Comparison of ENCODE assay signal across 8 cellular contexts in genomic region chr17:74987909-74988711, GRCh38. TPM values are rescaled to one million over a fixed set of nuclear protein-coding genes. Genes with fewer than 3 reads are reported as not detected.
DNase-seq lines count a peak whose midpoint lies in the region; ATAC-seq and TF ChIP-seq lines count a peak whose summit lies in the region.

No MANE protein-coding gene starts in this region.

- H3K27ac ChIP-seq in WERI-Rb-1: peak overlapping the region; percentile 66
- H3K27ac ChIP-seq in mesendoderm (ENCODE audit: low read depth, low read length): peak overlapping the region; percentile 58
- H3K27ac ChIP-seq in subcutaneous abdominal adipose tissue (ENCODE audit: low read depth, low read length): peak overlapping the region; percentile 95

- peak overlapping the region; percentile 54 for H3K4me2 ChIP-seq in mesendoderm (ENCODE audit: low read length)

- H4K8ac ChIP-seq in mesendoderm (ENCODE audit: low read depth, low read length): no peak overlapping the region

- H3K23ac ChIP-seq in mesendoderm (ENCODE audit: low read length): peak overlapping the region; percentile 17

- H3K4me1 ChIP-seq in Caco-2 (peaks cover 41% of the 10 kb centered on the region), mesendoderm (ENCODE audit: control insufficient read depth, low read depth, low read length) (peaks cover 6% of the 10 kb centered on the region), subcutaneous abdominal adipose tissue (ENCODE audit: control insufficient read depth in 5 of 5, insufficient read depth in 5 of 5, low read length in 5 of 5) (peaks cover 5 to 28% (median 21%) of the 10 kb centered on the region in 5 donors)

- no peak overlapping the region for H2BK15ac ChIP-seq in mesendoderm (replicated peaks; ENCODE audit: low read depth)

- intact Hi-C loops in Caco-2 (cut with micrococcal nuclease; ENCODE audit: unreplicated experiment): loop anchor here (1.0 to 2.0 kb wide), 3 partner anchors 18 to 47 kb away; partner anchors contain the start of gene MRPL58

- H3K9me3 ChIP-seq in Caco-2 (no peaks in the 10 kb centered on the region), WERI-Rb-1 (ENCODE audit: severe bottlenecking) (no peaks in the 10 kb centered on the region), subcutaneous abdominal adipose tissue (ENCODE audit: control insufficient read depth in 5 of 5, low read length in 5 of 5) (no peaks in the 10 kb centered on the region)

- H3K79me2 ChIP-seq in mesendoderm (ENCODE audit: control insufficient read depth, insufficient read depth, low read length): peaks cover 19% of the 10 kb centered on the region

- BruUV-seq in Caco-2 (replicated peaks; lab: Mats Ljungman, UMichigan): TSS peak; percentile 79

- CTCF ChIA-PET in Caco-2 (lab: Charles Lee): interaction anchor here (0.7 to 2.6 kb wide), 14 partner anchors 10 to 115 kb away, joined by 3 to 29 read pairs (median 5); partner anchors contain the start of genes FDXR, HID1 and MRPL58

- DNase-seq in Caco-2 (peak; percentile 69 to 82), WERI-Rb-1 (peak; percentile 83), epithelial cell of esophagus (ENCODE audit: low read depth) (peak; percentile 66), mesendoderm (peak; percentile 78), NAMALWA (ENCODE audit: low spot score) (no peak)

- H3K27me3 ChIP-seq in Caco-2 (replicated peaks; ENCODE audit: control insufficient read depth, insufficient read depth, low read length) (no peaks in the 10 kb centered on the region), WERI-Rb-1 (ENCODE audit: insufficient read depth, low read depth, severe bottlenecking) (no peaks in the 10 kb centered on the region), mesendoderm (ENCODE audit: insufficient read depth, low read length, poor library complexity) (no peaks in the 10 kb centered on the region), subcutaneous abdominal adipose tissue (ENCODE audit: control insufficient read depth in 5 of 5, insufficient read depth in 4 of 5, low read length in 5 of 5) (no peaks in the 10 kb centered on the region)

- ATAC-seq in GM21447 (IDR thresholded peaks at IDR 0.05; ENCODE audit: unreplicated experiment): peak; percentile 25

- H3K36me3 Mint-ChIP-seq in Caco-2 (ENCODE audit: insufficient read depth, unreplicated experiment): no peaks in the 10 kb centered on the region
- H3K36me3 Mint-ChIP-seq in IgD-negative memory B cell: no peaks in the 10 kb centered on the region

- no CpG with 5 or more reads among the region's 76 CpGs for WGBS in mesendoderm (ENCODE audit: extremely low coverage, insufficient coverage, low lambda C conversion rate)

- H2AK5ac ChIP-seq in mesendoderm (ENCODE audit: low read length): no peak overlapping the region

- H3K18ac ChIP-seq in mesendoderm (ENCODE audit: low read length): peak overlapping the region; percentile 91

- H3K27ac Mint-ChIP-seq in Caco-2 (ENCODE audit: unreplicated experiment): peak overlapping the region; percentile 53
- H3K27ac Mint-ChIP-seq in IgD-negative memory B cell: no peak overlapping the region

- POLR2A ChIA-PET in Caco-2 (lab: Charles Lee): interaction anchor here (0.5 to 3.7 kb wide), 9 partner anchors 12 to 237 kb away, joined by 3 to 33 read pairs (median 4); partner anchors contain the start of genes HID1 and MRPL58

- H3K4me1 Mint-ChIP-seq in Caco-2 (ENCODE audit: low read depth, unreplicated experiment) (peaks cover 30% of the 10 kb centered on the region), IgD-negative memory B cell (peaks cover 4 to 6% (median 6%) of the 10 kb centered on the region in 3 donors)

- peak overlapping the region; percentile 81 for H3K4me3 Mint-ChIP-seq in Caco-2 (ENCODE audit: unreplicated experiment)
- peak overlapping the region; percentile 72 to 88 (median 79) for H3K4me3 Mint-ChIP-seq in IgD-negative memory B cell

- H3K27me3 Mint-ChIP-seq in Caco-2 (ENCODE audit: insufficient read depth, unreplicated experiment) (no peaks in the 10 kb centered on the region), IgD-negative memory B cell (peaks cover 15% of the 10 kb centered on the region)

- peak overlapping the region; percentile 39 for H2BK120ac ChIP-seq in mesendoderm (ENCODE audit: low read depth, low read length)

- H3K4me3 ChIP-seq in Caco-2 (ENCODE audit: low read depth, low read length) (peak overlapping the region; percentile 70), WERI-Rb-1 (ENCODE audit: low read depth, low read length) (peak overlapping the region; percentile 84), epithelial cell of esophagus (ENCODE audit: low read length) (peak overlapping the region; percentile 70), mesendoderm (ENCODE audit: low read length) (peak overlapping the region; percentile 64), subcutaneous abdominal adipose tissue (ENCODE audit: low read depth in 1 of 5, low read length in 5 of 5) (peak overlapping the region; percentile 78 to 87 (median 81))

- peak overlapping the region; percentile 61 for H3K4ac ChIP-seq in mesendoderm (ENCODE audit: low read depth, low read length)

- TF ChIP-seq CTCF in Caco-2 (IDR thresholded peaks at IDR 0.05; ENCODE audit: insufficient read depth in 1 of 2, low read depth in 1 of 2, low read length in 1 of 2, severe bottlenecking in 1 of 2, unreplicated experiment in 1 of 2) (peak; percentile 30 to 61), WERI-Rb-1 (IDR thresholded peaks at IDR 0.05; ENCODE audit: low read depth, low read length) (peak; percentile 48), epithelial cell of esophagus (IDR thresholded peaks at IDR 0.05; ENCODE audit: insufficient read depth, low read depth, low read length, missing control alignments) (peak; percentile 23)

- peak overlapping the region; percentile 73 for H3K9ac ChIP-seq in mesendoderm (ENCODE audit: low read length)
- peak overlapping the region; percentile 63 to 94 (median 83) for H3K9ac ChIP-seq in subcutaneous abdominal adipose tissue (ENCODE audit: low read length in 5 of 5)

- H3K9me3 Mint-ChIP-seq in Caco-2 (ENCODE audit: unreplicated experiment) (no peaks in the 10 kb centered on the region), IgD-negative memory B cell (no peaks in the 10 kb centered on the region)

- peak overlapping the region; percentile 86 for H3K56ac ChIP-seq in mesendoderm (ENCODE audit: low read length)

- no peak overlapping the region for H4K5ac ChIP-seq in mesendoderm (ENCODE audit: low read length)

- peaks cover 1% of the 10 kb centered on the region; the same call in 1 of the 2 replicates for H3K36me3 ChIP-seq in Caco-2 (ENCODE audit: control insufficient read depth, insufficient read depth, low read length)
- H3K36me3 ChIP-seq in WERI-Rb-1: peaks cover 3% of the 10 kb centered on the region
- no peaks in the 10 kb centered on the region for H3K36me3 ChIP-seq in mesendoderm (ENCODE audit: control insufficient read depth, insufficient read depth, low read length)
- peaks cover 0 to 4% (median 0%) of the 10 kb centered on the region in 5 donors for H3K36me3 ChIP-seq in subcutaneous abdominal adipose tissue (ENCODE audit: control insufficient read depth in 5 of 5, insufficient read depth in 5 of 5, low read length in 5 of 5)

- H2BK5ac ChIP-seq in mesendoderm (ENCODE audit: low read length): no peak overlapping the region

- peaks cover 21% of the 10 kb centered on the region for H3K79me1 ChIP-seq in mesendoderm (ENCODE audit: low read length)

RNA-seq across cellular contexts. Expression of gene CDR2L, which starts 0.7 kb away (rescaled TPM):
- total RNA-seq in Caco-2 (2022): 30.9 and 31.6 TPM in 2 replicates
- not detected for polyA plus RNA-seq in IgD-negative memory B cell
- 32.5 TPM for polyA plus RNA-seq in mesendoderm (2013, experiment 1 of 2)
- polyA plus RNA-seq in mesendoderm (2013, experiment 2 of 2): 31.7 TPM

RNA-seq across cellular contexts. Expression of gene HID1, which starts 15.6 kb away (rescaled TPM):
- 29.8 and 30.4 TPM in 2 replicates for total RNA-seq in Caco-2 (2022)
- 1.2 TPM for polyA plus RNA-seq in IgD-negative memory B cell
- 5.3 TPM for polyA plus RNA-seq in mesendoderm (2013, experiment 1 of 2)
- polyA plus RNA-seq in mesendoderm (2013, experiment 2 of 2): 5.6 TPM

RNA-seq across cellular contexts. Expression of gene MRPL58, which starts 24.4 kb away (rescaled TPM):
- 61.0 and 61.8 TPM in 2 replicates for total RNA-seq in Caco-2 (2022)
- 53.9 TPM for polyA plus RNA-seq in IgD-negative memory B cell
- polyA plus RNA-seq in mesendoderm (2013, experiment 1 of 2): 51.3 TPM
- polyA plus RNA-seq in mesendoderm (2013, experiment 2 of 2): 51.7 TPM

RNA-seq across cellular contexts. Expression of gene OTOP3, which starts 52.4 kb away (rescaled TPM):
- not detected in 2 replicates for total RNA-seq in Caco-2 (2022)
- not detected for polyA plus RNA-seq in IgD-negative memory B cell
- polyA plus RNA-seq in mesendoderm (2013, experiment 1 of 2): not detected
- polyA plus RNA-seq in mesendoderm (2013, experiment 2 of 2): not detected

RNA-seq across cellular contexts. Expression of gene ATP5PD, which starts 58.7 kb away (rescaled TPM):
- 316 and 326 TPM in 2 replicates for total RNA-seq in Caco-2 (2022)
- 241 TPM for polyA plus RNA-seq in IgD-negative memory B cell
- 592 TPM for polyA plus RNA-seq in mesendoderm (2013, experiment 1 of 2)
- polyA plus RNA-seq in mesendoderm (2013, experiment 2 of 2): 600 TPM
